Comparison of ENCODE assay signal across 8 cellular contexts in the genomic region with DNA sequence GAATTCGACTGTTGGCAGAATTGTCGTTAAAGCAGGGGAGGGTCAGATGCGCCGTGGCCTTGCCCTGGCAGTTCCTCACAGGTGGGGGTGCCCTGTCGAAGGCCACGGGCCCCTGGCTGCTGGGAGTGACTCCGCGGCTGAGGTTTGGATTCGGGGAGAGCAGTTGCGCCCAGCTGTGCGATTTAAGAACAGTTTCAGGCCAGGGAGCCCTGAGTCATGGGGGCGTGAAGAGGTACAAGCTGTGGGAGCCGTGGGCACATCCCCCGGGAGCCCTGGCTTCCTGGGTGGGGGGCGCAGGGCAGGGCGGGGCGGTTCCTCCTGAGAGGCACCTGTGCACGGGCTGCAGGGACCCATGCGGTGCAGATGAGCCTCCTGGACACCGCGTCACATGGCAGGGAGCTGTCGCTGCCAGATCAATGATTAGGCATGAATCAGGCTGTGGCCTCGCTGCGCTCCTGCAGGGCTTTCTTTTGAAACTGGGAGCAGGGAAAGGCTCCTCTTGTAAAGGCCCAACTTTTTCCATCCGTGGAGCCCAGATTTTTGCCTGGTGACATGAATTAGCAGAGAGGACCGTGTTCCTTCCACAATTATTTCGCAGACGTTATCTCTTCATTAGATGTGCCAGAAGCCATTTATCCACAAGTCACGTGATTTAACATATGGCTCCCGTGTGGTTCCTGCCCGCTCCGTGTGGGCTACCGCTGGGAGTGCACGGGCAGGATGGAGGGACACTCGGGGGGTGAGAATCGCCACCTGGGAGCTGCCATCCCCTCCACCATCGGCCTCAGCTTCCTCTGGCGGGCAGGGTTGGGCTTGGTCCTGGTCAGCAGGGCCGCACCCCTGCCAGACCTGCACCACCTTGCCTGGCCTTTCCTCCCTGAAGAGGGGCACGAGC. TPM values are rescaled to one million over a fixed set of nuclear protein-coding genes. Genes with fewer than 3 reads are reported as not detected.
DNase-seq lines count a peak whose midpoint lies in the region; ATAC-seq and TF ChIP-seq lines count a peak whose summit lies in the region.

No MANE protein-coding gene starts in this region.

- H3K4me1 ChIP-seq in HCT116 (ENCODE audit: control insufficient read depth in 1 of 2, insufficient read depth in 2 of 2, low read length in 2 of 2) (peaks cover 11 to 36% of the 10 kb centered on the region in 2 experiments), sigmoid colon (peaks cover 0 to 59% (median 52%) of the 10 kb centered on the region in 4 donors)

- no peaks in the 10 kb centered on the region for H3K27me3 ChIP-seq in HCT116 (ENCODE audit: insufficient read depth, low read length)
- no peaks in the 10 kb centered on the region for H3K27me3 ChIP-seq in sigmoid colon

- 5 to 16% methylated on average over 40 of the region's 40 CpGs for WGBS in sigmoid colon, 2 donors

- no peaks in the 10 kb centered on the region for H3K9me3 Mint-ChIP-seq in activated naive CD8-positive, alpha-beta T cell treated with anti-CD3 and anti-CD28 coated beads, Interleukin-2, amount 50 U/mL, for 24 hours

- no peaks in the 10 kb centered on the region for H3K9me2 ChIP-seq in HCT116 (ENCODE audit: insufficient read depth)

- RAD21 ChIA-PET in HCT116 (lab: Charles Lee; ENCODE audit: low non-redundant PET in 1 of 2, low total read pairs in 2 of 2, uncharacterized antibody in 2 of 2, unreplicated experiment in 2 of 2): no interaction called here

- DNase-seq in DMS53 treated with DMSO at 0.1 percent for 48 hours (lab: John Stamatoyannopoulos, UW; ENCODE audit: unreplicated experiment) (peak; percentile 49), HCT116 (ENCODE audit: low read depth, low spot score) (no peak), NCI-H82 (lab: John Stamatoyannopoulos, UW) (peak; percentile 70), left ventricle myocardium superior (peak; percentile 58), sigmoid colon (peak; percentile 81)
- peak; percentile 57 for DNase-seq in activated naive CD8-positive, alpha-beta T cell treated with anti-CD3 and anti-CD28 coated beads, Interleukin-2, amount 50 U/mL, for 24 hours

- peak overlapping the region; percentile 79 for H3K9ac ChIP-seq in HCT116 (ENCODE audit: low read length)

- CTCF ChIA-PET in HCT116 (lab: Charles Lee): no interaction called here

- H3K27ac ChIP-seq in HCT116 (ENCODE audit: low read depth, low read length) (peak overlapping the region; percentile 79), sigmoid colon (peak overlapping the region; percentile 88 to 99 (median 96))

- peak overlapping the region; percentile 70 for H3K27ac Mint-ChIP-seq in activated naive CD8-positive, alpha-beta T cell treated with anti-CD3 and anti-CD28 coated beads, Interleukin-2, amount 50 U/mL, for 24 hours

- no peak for TF ChIP-seq EP300 in sigmoid colon (IDR thresholded peaks at IDR 0.05)

- no peaks in the 10 kb centered on the region for H3K27me3 Mint-ChIP-seq in activated naive CD8-positive, alpha-beta T cell treated with anti-CD3 and anti-CD28 coated beads, Interleukin-2, amount 50 U/mL, for 24 hours

- BruUV-seq in HCT116 (replicated peaks; lab: Mats Ljungman, UMichigan): TSS peak; percentile 59

- TF ChIP-seq CTCF in HCT116 (IDR thresholded peaks at IDR 0.05 in 2 of 3, conservative IDR thresholded peaks at IDR 0.05 in 1 of 3; ENCODE audit: borderline replicate concordance in 1 of 3, insufficient read depth in 1 of 3, low read depth in 2 of 3, low read length in 2 of 3) (no peak), sigmoid colon (IDR thresholded peaks at IDR 0.05) (no peak)

- H3K4me1 Mint-ChIP-seq in activated naive CD8-positive, alpha-beta T cell treated with anti-CD3 and anti-CD28 coated beads, Interleukin-2, amount 50 U/mL, for 24 hours: peaks cover 18% of the 10 kb centered on the region

- H3K4me3 ChIP-seq in HCT116 (replicated peaks in 1 of 2; ENCODE audit: low read depth in 1 of 2, low read length in 2 of 2): peak overlapping the region; percentile 60 to 63
- H3K4me3 ChIP-seq in sigmoid colon: peak overlapping the region; percentile 69 to 99 (median 76)

- no peaks in the 10 kb centered on the region for H4K20me1 ChIP-seq in HCT116 (ENCODE audit: insufficient read depth)

- no peak for TF ChIP-seq POLR2A in HCT116 (IDR thresholded peaks at IDR 0.05; ENCODE audit: borderline replicate concordance, extremely low read depth, insufficient read depth, insufficient read length)
- no peak for TF ChIP-seq POLR2A in sigmoid colon (IDR thresholded peaks at IDR 0.05)

- H2AFZ ChIP-seq in HCT116 (ENCODE audit: low read depth, low read length, poor library complexity, severe bottlenecking): no peak overlapping the region

- POLR2A ChIA-PET in HCT116 (lab: Charles Lee): no interaction called here

- H3K4me2 ChIP-seq in HCT116 (ENCODE audit: low read length): peak overlapping the region; percentile 82

- peaks cover 47% of the 10 kb centered on the region for H3K79me2 ChIP-seq in HCT116 (ENCODE audit: insufficient read depth, low read length)

- H3K36me3 Mint-ChIP-seq in activated naive CD8-positive, alpha-beta T cell treated with anti-CD3 and anti-CD28 coated beads, Interleukin-2, amount 50 U/mL, for 24 hours (ENCODE audit: low read depth): no peaks in the 10 kb centered on the region

- peak overlapping the region; percentile 78 for H3K4me3 Mint-ChIP-seq in activated naive CD8-positive, alpha-beta T cell treated with anti-CD3 and anti-CD28 coated beads, Interleukin-2, amount 50 U/mL, for 24 hours

- H3K36me3 ChIP-seq in HCT116 (ENCODE audit: control insufficient read depth in 1 of 2, insufficient read depth in 2 of 2, low read length in 2 of 2): no peaks in the 10 kb centered on the region
- no peaks in the 10 kb centered on the region for H3K36me3 ChIP-seq in sigmoid colon

- TF ChIP-seq RAD21 in HCT116 (IDR thresholded peaks at IDR 0.05; ENCODE audit: low read depth): no peak

- intact Hi-C loops in HCT116 (cut with micrococcal nuclease) (no loop called here), left ventricle myocardium superior (cut with micrococcal nuclease) (no loop called here), sigmoid colon (cut with DNase I) (loop anchor here (2.0 to 5.0 kb wide), 3 partner anchors 25 to 234 kb away; no protein-coding TSS in a partner anchor)

- peak; percentile 46 for ATAC-seq in HCT116
- peak; percentile 44 for ATAC-seq in activated naive CD8-positive, alpha-beta T cell treated with anti-CD3 and anti-CD28 coated beads, Interleukin-2, amount 50 U/mL, for 24 hours
- ATAC-seq in left ventricle myocardium superior: no peak
- no peak for ATAC-seq in GM21526 (IDR thresholded peaks at IDR 0.05; ENCODE audit: low FRiP score, unreplicated experiment)
- no peak for ATAC-seq in GM19035 (IDR thresholded peaks at IDR 0.05; ENCODE audit: unreplicated experiment)

- H3K9me3 ChIP-seq in HCT116 (ENCODE audit: control insufficient read depth in 1 of 2, insufficient read depth in 1 of 2, low read depth in 1 of 2, low read length in 2 of 2): no peaks in the 10 kb centered on the region
- H3K9me3 ChIP-seq in sigmoid colon: no peaks in the 10 kb centered on the region

TF ChIP-seq in HCT116, 20 proteins besides CTCF, POLR2A, EP300 and RAD21 (continues in another document):
- TF ChIP-seq SRF (IDR thresholded peaks at IDR 0.05; ENCODE audit: low read depth): no peak
- peak; percentile 52; the same call in 1 of the 2 replicates for TF ChIP-seq SIN3A (IDR thresholded peaks at IDR 0.05; ENCODE audit: low read depth)
- TF ChIP-seq FOSL1 (IDR thresholded peaks at IDR 0.05; ENCODE audit: low read depth): no peak
- no peak for TF ChIP-seq EZH2phosphoT487 (IDR thresholded peaks at IDR 0.05; ENCODE audit: borderline replicate concordance)
- no peak for TF ChIP-seq SP1 (IDR thresholded peaks at IDR 0.05; ENCODE audit: low read depth)
- TF ChIP-seq REST (IDR thresholded peaks at IDR 0.05; ENCODE audit: low read depth): no peak
- TF ChIP-seq MAX (IDR thresholded peaks at IDR 0.05): peak; percentile 85
- no peak for TF ChIP-seq ZNF274 (IDR thresholded peaks at IDR 0.05; ENCODE audit: low read depth, low read length)
- TF ChIP-seq POLR2AphosphoS5 (IDR thresholded peaks at IDR 0.05; ENCODE audit: low read depth, low read length): no peak
- no peak for TF ChIP-seq EZH2 (IDR thresholded peaks at IDR 0.05)
- TF ChIP-seq CEBPB (IDR thresholded peaks at IDR 0.05; ENCODE audit: low read depth): no peak
- no peak for TF ChIP-seq ATF3 (IDR thresholded peaks at IDR 0.05)

RNA-seq across cellular contexts. Expression of gene PWWP2B, which starts 0.9 kb away (rescaled TPM):
- total RNA-seq in HCT116 (2021; ENCODE audit: unreplicated experiment): 13.9 TPM
- 7.3 and 7.9 TPM in 2 replicates for polyA plus RNA-seq in HCT116 (2012)
- 19.9 TPM for total RNA-seq in left ventricle myocardium superior
- total RNA-seq in sigmoid colon: 10 to 100 TPM in 1 of 4 donors, 1 to 10 TPM in 3; 7.7 to 10.2 (median 9.3) TPM
- 10 to 100 TPM; 27.0 to 50.8 (median 28.2) TPM for polyA plus RNA-seq in sigmoid colon

Comparison
In these comparisons a context has a peak if more than half of its experiments do, and no peak if none do; other contexts are left out.
1. ATAC-seq: peak in HCT116 (single experiment) and activated naive CD8-positive, alpha-beta T cell treated with anti-CD3 and anti-CD28 coated beads, Interleukin-2, amount 50 U/mL, for 24 hours (single experiment); none in left ventricle myocardium superior (single experiment), GM21526 (single experiment) and GM19035 (single experiment).